8 cellular contexts compared by ENCODE assay signal in genomic region chr3:118882353-118882947, GRCh38.
DNase-seq lines count a peak whose midpoint lies in the region; ATAC-seq, FAIRE-seq and TF ChIP-seq lines count a peak whose summit lies in the region.

No MANE protein-coding gene starts in this region.

- peak; percentile 88 for TF ChIP-seq RAD21 in GM12878 (IDR thresholded peaks at IDR 0.05; ENCODE audit: insufficient read depth, low read depth, low read length)

- H2BK15ac ChIP-seq in H9 (ENCODE audit: low read depth, low read length), result no peak overlapping the region

- H2BK20ac ChIP-seq in H9 (ENCODE audit: low read depth, low read length, poor library complexity, severe bottlenecking), result no peak overlapping the region

- H4K20me1 ChIP-seq in H9 (ENCODE audit: control insufficient read depth, insufficient read depth, insufficient read length) (no peaks in the 10 kb centered on the region), GM12878 (ENCODE audit: control insufficient read depth, insufficient read depth) (no peaks in the 10 kb centered on the region)

- no peak overlapping the region for H4K5ac ChIP-seq in H9 (ENCODE audit: insufficient read length, low read depth, low read length)

- H2BK12ac ChIP-seq in H9 (ENCODE audit: insufficient read length, low read depth, low read length), result no peak overlapping the region

- H3K36me3 Mint-ChIP-seq in H9 (ENCODE audit: insufficient read depth in 1 of 3, low read depth in 3 of 3), result no peaks in the 10 kb centered on the region

- peak; percentile 74 for TF ChIP-seq CTCF in GM10266 (IDR thresholded peaks at IDR 0.05; ENCODE audit: control insufficient read depth, insufficient read depth, low read depth, missing control alignments)
- TF ChIP-seq CTCF in H9 (conservative IDR thresholded peaks at IDR 0.05), result peak; percentile 89
- TF ChIP-seq CTCF in GM12878 (IDR thresholded peaks at IDR 0.05 in 2 of 3, conservative IDR thresholded peaks at IDR 0.05 in 1 of 3; ENCODE audit: control insufficient read depth in 2 of 3, extremely low read depth in 1 of 3, insufficient read depth in 1 of 3, low read depth in 3 of 3, low read length in 3 of 3), result peak; percentile 68 to 80 (median 70); a peak in 5 of 6 replicates

- ATAC-seq in GM12878 (peak; percentile 82), HG02588 (IDR thresholded peaks at IDR 0.05; ENCODE audit: unreplicated experiment) (no peak)

- POLR2A ChIA-PET in GM12878 (lab: Charles Lee), result no interaction called here

- SMC1A ChIA-PET in GM12878 (lab: Charles Lee; ENCODE audit: uncharacterized antibody, unreplicated experiment), result interaction anchor here (0.7 to 5.0 kb wide), 18 partner anchors 8 to 798 kb away, joined by 3 to 88 read pairs (median 3); partner anchors contain the start of genes B4GALT4 and IGSF11

- H3K79me1 ChIP-seq in H9 (ENCODE audit: insufficient read depth, low read depth, low read length, poor library complexity, severe bottlenecking), result no peaks in the 10 kb centered on the region

- H3T11ph ChIP-seq in H9 (ENCODE audit: low read length), result no peak overlapping the region

- no peak overlapping the region for H3K4ac ChIP-seq in H9 (ENCODE audit: low read depth, low read length)

- CTCF ChIA-PET in GM12878 (lab: Yijun Ruan, JAX), result interaction anchor here (0.6 to 7.3 kb wide), 28 partner anchors 9 to 1233 kb away, joined by 3 to 221 read pairs (median 5); partner anchors contain the start of genes B4GALT4 and IGSF11

- intact Hi-C loops in GM12878 (cut with micrococcal nuclease; ENCODE audit: unreplicated experiment), result loop anchor here (1.0 kb wide), 1 partner anchor 216 kb away; no protein-coding TSS in a partner anchor

- no peak overlapping the region for H3K9ac ChIP-seq in H9 (ENCODE audit: extremely low read depth, insufficient read length, low read length)
- H3K9ac ChIP-seq in GM12878 (ENCODE audit: control insufficient read depth, insufficient read depth, low read length), result no peak overlapping the region

- no peak overlapping the region for H3K23ac ChIP-seq in H9 (ENCODE audit: insufficient read length, low read depth, low read length)

- H2BK5ac ChIP-seq in H9 (ENCODE audit: insufficient read length, low read length), result no peak overlapping the region

- H3K36me3 ChIP-seq in GM12878 (ENCODE audit: control insufficient read depth in 2 of 2, insufficient read depth in 2 of 2, low read length in 1 of 2), result no peaks in the 10 kb centered on the region

- BruUV-seq in GM12878 (replicated peaks; lab: Mats Ljungman, UMichigan), result no TSS peak

- no peaks in the 10 kb centered on the region for H3K27me3 ChIP-seq in H9 (ENCODE audit: insufficient read depth, low read length)
- H3K27me3 ChIP-seq in GM12878 (replicated peaks in 1 of 2; ENCODE audit: control insufficient read depth in 2 of 2, insufficient read depth in 2 of 2, low read length in 1 of 2), result no peaks in the 10 kb centered on the region

- H3K27ac Mint-ChIP-seq in H9, result peak overlapping the region in 1 of 3 experiments; percentile 11; a peak in 1 of 7 replicates

- H3K27ac ChIP-seq in H9 (ENCODE audit: insufficient read length, low read depth, low read length) (no peak overlapping the region), GM12878 (ENCODE audit: control insufficient read depth, insufficient read depth) (no peak overlapping the region)

- H3K4me3 ChIP-seq in GM12878, result no peak overlapping the region

- H3K14ac ChIP-seq in H9 (ENCODE audit: insufficient read depth, low read length), result no peak overlapping the region

- RAD21 ChIA-PET in GM12878 (lab: Charles Lee; ENCODE audit: unreplicated experiment), result interaction anchor here (0.8 to 5.4 kb wide), 11 partner anchors 10 to 1676 kb away, joined by 3 to 84 read pairs (median 7); partner anchors contain the start of genes B4GALT4 and IGSF11

- H3K79me2 ChIP-seq in H9 (ENCODE audit: insufficient read depth, low read length), result no peaks in the 10 kb centered on the region
- no peaks in the 10 kb centered on the region for H3K79me2 ChIP-seq in GM12878 (ENCODE audit: control insufficient read depth, insufficient read depth, low read length)

- no peak overlapping the region for H3K4me2 ChIP-seq in H9 (ENCODE audit: insufficient read depth, insufficient read length, low read length)
- no peak overlapping the region for H3K4me2 ChIP-seq in GM12878 (ENCODE audit: control insufficient read depth, insufficient read depth)

- TF ChIP-seq EP300 in GM12878 (IDR thresholded peaks at IDR 0.05; ENCODE audit: borderline replicate concordance in 1 of 2, control insufficient read depth in 1 of 2, low read depth in 2 of 2, low read length in 2 of 2), result no peak

- no peaks in the 10 kb centered on the region for H3K23me2 ChIP-seq in H9 (ENCODE audit: insufficient read length, low read depth, low read length, poor library complexity, severe bottlenecking)

- peak; percentile 81 for FAIRE-seq in GM12878 (lab: Jason Lieb, UNC)

- no peaks in the 10 kb centered on the region for H3K4me1 ChIP-seq in H9 (ENCODE audit: insufficient read depth, low read length)
- no peaks in the 10 kb centered on the region for H3K4me1 ChIP-seq in GM12878 (ENCODE audit: control insufficient read depth, insufficient read depth, low read length)

- TF ChIP-seq POLR2A in GM12878 (IDR thresholded peaks at IDR 0.05; ENCODE audit: low read depth, low read length), result no peak

- H2AK5ac ChIP-seq in H9 (ENCODE audit: insufficient read length, low read length), result no peak overlapping the region

- H4K91ac ChIP-seq in H9 (ENCODE audit: insufficient read length, low read depth, low read length), result no peak overlapping the region

- DNase-seq in GM10266 (ENCODE audit: extremely low spot score) (peak; percentile 33), H9 (peak; percentile 66), NCI-H1105 (lab: John Stamatoyannopoulos, UW) (peak; percentile 72), T1000 (lab: John Stamatoyannopoulos, UW) (peak; percentile 51), GM12878 (ENCODE audit: low read depth, low spot score) (no peak), iPS-NIHi7 (ENCODE audit: extremely low spot score) (peak; percentile 65)
- DNase-seq in stimulated activated CD4-positive, alpha-beta T cell treated with anti-CD3 and anti-CD28 coated beads, Interleukin-15, amount 100 ng/mL, for 24 hours, result peak; percentile 77

- no peak overlapping the region for H4K8ac ChIP-seq in H9 (replicated peaks; ENCODE audit: insufficient read length, low read depth, low read length)

- no peaks in the 10 kb centered on the region for H3K9me3 ChIP-seq in H9 (ENCODE audit: control insufficient read depth, low read depth, low read length)
- H3K9me3 ChIP-seq in GM12878 (replicated peaks; ENCODE audit: control insufficient read depth, insufficient read depth, low read length), result no peaks in the 10 kb centered on the region

- no peaks in the 10 kb centered on the region; a peak in 1 of 5 replicates for H3K9me3 Mint-ChIP-seq in H9

- H3K4me1 Mint-ChIP-seq in H9, result peaks cover 9 to 12% of the 10 kb centered on the region in 2 experiments; a peak in 3 of 4 replicates

- H3K27me3 Mint-ChIP-seq in H9 (ENCODE audit: low read depth), result no peaks in the 10 kb centered on the region

- WGBS in H9 (ENCODE audit: extremely low coverage, insufficient read length, low lambda C conversion rate), result no CpG with 5 or more reads among the region's 3 CpGs
- 49% methylated on average over 3 of the region's 3 CpGs for WGBS in GM12878 (ENCODE audit: insufficient coverage, insufficient replicate concordance, low lambda C conversion rate, missing lambda C conversion rate)

- in situ Hi-C loops in GM12878 (cut with MboI), result loop anchor here (5.0 to 10.0 kb wide), 4 partner anchors 155 to 805 kb away; no protein-coding TSS in a partner anchor

- no peak overlapping the region for H2BK120ac ChIP-seq in H9 (ENCODE audit: low read depth, low read length, poor library complexity, severe bottlenecking)

- H2AFZ ChIP-seq in H9 (ENCODE audit: low read length) (peak overlapping the region; percentile 35), GM12878 (ENCODE audit: control insufficient read depth, low read depth, low read length) (no peak overlapping the region)

- no peak overlapping the region for H3K18ac ChIP-seq in H9 (ENCODE audit: insufficient read length, low read depth, low read length)

- no peak overlapping the region for H3K56ac ChIP-seq in H9 (ENCODE audit: insufficient read length, low read depth, low read length)

- H3K4me3 Mint-ChIP-seq in H9, result no peak overlapping the region

TF ChIP-seq in GM12878, 131 proteins besides CTCF, POLR2A, EP300 and RAD21:
- TF ChIP-seq DPF2 (IDR thresholded peaks at IDR 0.05) (no peak), SMC3 (IDR thresholded peaks at IDR 0.05; ENCODE audit: borderline replicate concordance, low read length) (peak; percentile 70; the same call in 1 of the 2 replicates)
TF ChIP-seq in GM12878: peak in this region for 1.
